ENCODE assay signal across 8 cellular contexts in genomic region chr19:13731147-13731964, GRCh38. TPM values are rescaled to one million over a fixed set of nuclear protein-coding genes. Genes with fewer than 3 reads are reported as not detected.
DNase-seq lines count a peak whose midpoint lies in the region; ATAC-seq and TF ChIP-seq lines count a peak whose summit lies in the region.

No MANE protein-coding gene starts in this region.

- intact Hi-C loops in activated CD4-positive, alpha-beta memory T cell treated with anti-CD3 and anti-CD28 coated beads for 36 hours (cut with micrococcal nuclease) = loop anchor here (1.0 to 5.0 kb wide), 2 partner anchors 16 to 131 kb away; a partner anchor contains a TSS
- intact Hi-C loops in dorsolateral prefrontal cortex (cut with DNase I) = loop anchor here in 1 of 2 donors (2.0 kb wide), 1 partner anchor 15 kb away; a partner anchor contains a TSS

- peak; percentile 94 for DNase-seq in NCI-H774 (lab: John Stamatoyannopoulos, UW)
- DNase-seq in activated CD4-positive, alpha-beta memory T cell treated with anti-CD3 and anti-CD28 coated beads for 36 hours = peak; percentile 96
- peak; percentile 96 to 99 (median 97) for DNase-seq in dorsolateral prefrontal cortex
- DNase-seq in stimulated activated CD4-positive, alpha-beta T cell treated with anti-CD3 and anti-CD28 coated beads, Interleukin-4, amount 100 ng/mL, for 1 hour = peak; percentile 94

- no peak for TF ChIP-seq CTCF in C4-2B (conservative IDR thresholded peaks at IDR 0.05)
- peak in 30 of 56 donors; percentile 5 to 55 (median 30) for TF ChIP-seq CTCF in dorsolateral prefrontal cortex (IDR thresholded peaks at IDR 0.05 in 54 of 56, conservative IDR thresholded peaks at IDR 0.05 in 2 of 56; ENCODE audit: low read depth in 1 of 56, partially characterized antibody in 56 of 56)
- no peak for TF ChIP-seq CTCF in liver (IDR thresholded peaks at IDR 0.05; ENCODE audit: low read depth, low read length, missing input control)

- TF ChIP-seq RAD21 in liver (IDR thresholded peaks at IDR 0.05) = no peak

- POLR2A ChIA-PET in activated CD4-positive, alpha-beta memory T cell treated with anti-CD3 and anti-CD28 coated beads for 36 hours (lab: Charles Lee) = interaction anchor here (1.0 to 1.5 kb wide), 6 partner anchors 17 to 115 kb away, joined by 3 to 13 read pairs (median 5); partner anchors contain the start of genes C19orf53 and ZSWIM4

- no peaks in the 10 kb centered on the region for H3K9me3 ChIP-seq in liver (ENCODE audit: control insufficient read depth in 4 of 4, low read length in 3 of 4)

- H3K27ac ChIP-seq in C4-2B = peak overlapping the region; percentile 76
- peak overlapping the region; percentile 81 to 99 (median 95) for H3K27ac ChIP-seq in dorsolateral prefrontal cortex
- peak overlapping the region; percentile 73 to 75 for H3K27ac ChIP-seq in liver (ENCODE audit: low read depth in 1 of 2, low read length in 2 of 2)

- H3K4me3 ChIP-seq in dorsolateral prefrontal cortex (peak overlapping the region; percentile 51 to 98 (median 70)), liver (ENCODE audit: low read depth in 1 of 3, low read length in 3 of 3) (peak overlapping the region; percentile 50 to 70 (median 55))

- peaks cover 3 to 14% (median 9%) of the 10 kb centered on the region in 4 donors for H3K4me1 ChIP-seq in liver (ENCODE audit: control insufficient read depth in 4 of 4, insufficient read depth in 4 of 4, low read length in 3 of 4)

- H3K9ac ChIP-seq in liver (ENCODE audit: low read depth in 1 of 2, low read length in 2 of 2) = peak overlapping the region; percentile 40 to 97

- no peaks in the 10 kb centered on the region for H3K36me3 ChIP-seq in liver (ENCODE audit: control insufficient read depth in 4 of 4, insufficient read depth in 3 of 4, low read depth in 1 of 4, low read length in 3 of 4)

- CTCF ChIA-PET in activated CD4-positive, alpha-beta memory T cell treated with anti-CD3 and anti-CD28 coated beads for 36 hours (lab: Charles Lee) = interaction anchor here (0.6 to 1.3 kb wide), 8 partner anchors 9 to 406 kb away, joined by 3 to 7 read pairs (median 4); partner anchors contain the start of gene C19orf53

- H3K27ac Mint-ChIP-seq in activated CD4-positive, alpha-beta memory T cell treated with anti-CD3 and anti-CD28 coated beads for 36 hours = peak overlapping the region; percentile 96

- no peaks in the 10 kb centered on the region for H3K36me3 Mint-ChIP-seq in activated CD4-positive, alpha-beta memory T cell treated with anti-CD3 and anti-CD28 coated beads for 36 hours

- H3K27me3 Mint-ChIP-seq in activated CD4-positive, alpha-beta memory T cell treated with anti-CD3 and anti-CD28 coated beads for 36 hours = no peaks in the 10 kb centered on the region

- H3K27me3 ChIP-seq in dorsolateral prefrontal cortex = no peaks in the 10 kb centered on the region
- H3K27me3 ChIP-seq in liver (ENCODE audit: control insufficient read depth in 4 of 4, insufficient read depth in 4 of 4, low read length in 3 of 4) = no peaks in the 10 kb centered on the region

- peak overlapping the region; percentile 79 for H3K4me3 Mint-ChIP-seq in activated CD4-positive, alpha-beta memory T cell treated with anti-CD3 and anti-CD28 coated beads for 36 hours

- H3K9me3 Mint-ChIP-seq in activated CD4-positive, alpha-beta memory T cell treated with anti-CD3 and anti-CD28 coated beads for 36 hours = no peaks in the 10 kb centered on the region

- peak; percentile 91 for ATAC-seq in GM19395 (IDR thresholded peaks at IDR 0.05; ENCODE audit: unreplicated experiment)
- ATAC-seq in HG03565 (IDR thresholded peaks at IDR 0.05; ENCODE audit: unreplicated experiment) = peak; percentile 87

- peaks cover 22% of the 10 kb centered on the region for H3K4me1 Mint-ChIP-seq in activated CD4-positive, alpha-beta memory T cell treated with anti-CD3 and anti-CD28 coated beads for 36 hours (ENCODE audit: low read depth)

- 6% methylated on average over 39 of the region's 39 CpGs for WGBS in liver

TF ChIP-seq in liver, 16 proteins besides CTCF, POLR2A, EP300 and RAD21:
- TF ChIP-seq HNF4G (IDR thresholded peaks at IDR 0.05) (no peak), EGR1 (IDR thresholded peaks at IDR 0.05; ENCODE audit: low read depth in 2 of 2) (no peak), SP1 (IDR thresholded peaks at IDR 0.05) (peak; percentile 51), JUND (IDR thresholded peaks at IDR 0.05) (peak in 1 of 2 donors; percentile 70), HNF4A (conservative IDR thresholded peaks at IDR 0.05) (peak; percentile 50 to 57), REST (IDR thresholded peaks at IDR 0.05) (no peak), YY1 (IDR thresholded peaks at IDR 0.05) (peak; percentile 47), GABPA (IDR thresholded peaks at IDR 0.05 in 1 of 2, conservative IDR thresholded peaks at IDR 0.05 in 1 of 2) (peak in 1 of 2 donors; percentile 60), FOXA2 (IDR thresholded peaks at IDR 0.05) (no peak), TAF1 (conservative IDR thresholded peaks at IDR 0.05) (no peak)
- TF ChIP-seq, protein P1, sequence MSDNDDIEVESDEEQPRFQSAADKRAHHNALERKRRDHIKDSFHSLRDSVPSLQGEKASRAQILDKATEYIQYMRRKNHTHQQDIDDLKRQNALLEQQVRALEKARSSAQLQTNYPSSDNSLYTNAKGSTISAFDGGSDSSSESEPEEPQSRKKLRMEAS (IDR thresholded peaks at IDR 0.05) = peak; percentile 30
TF ChIP-seq in liver: peak in this region for 6.

RNA-seq across cellular contexts. Expression of gene MRI1, which starts 33.0 kb away (rescaled TPM):
- 10 to 100 TPM; 17.7 to 19.3 TPM for total RNA-seq in activated CD4-positive, alpha-beta memory T cell treated with anti-CD3 and anti-CD28 coated beads for 36 hours
- total RNA-seq in dorsolateral prefrontal cortex (10 to 100 TPM; 17.0 to 55.8 (median 33.9) TPM), liver (10 to 100 TPM; 17.1 to 50.0 TPM)
- 10 to 100 TPM; 16.3 to 18.2 TPM for polyA plus RNA-seq in liver

RNA-seq across cellular contexts. Expression of gene C19orf53, which starts 42.9 kb away (rescaled TPM):
- 100 to 1,000 TPM; 124 to 142 TPM for total RNA-seq in activated CD4-positive, alpha-beta memory T cell treated with anti-CD3 and anti-CD28 coated beads for 36 hours
- total RNA-seq in dorsolateral prefrontal cortex = 100 to 1,000 TPM in 2 of 120 experiments, 10 to 100 TPM in 118; 44.9 to 112 (median 67.3) TPM
- 10 to 100 TPM; 18.5 to 35.8 TPM for total RNA-seq in liver
- polyA plus RNA-seq in liver = 10 to 100 TPM; 83.2 to 88.5 TPM

Comparison
In these comparisons a context has a peak if more than half of its experiments do, and no peak if none do; other contexts are left out.
1. Peak in every context shown above with its lines: DNase-seq, ATAC-seq, H3K4me3 ChIP-seq and H3K27ac ChIP-seq.
2. CTCF ChIP-seq: peak in dorsolateral prefrontal cortex (30 of 56); none in C4-2B (single experiment) and liver (single experiment).